In genomic region chrX:70434352-70434866, GRCh38 we compare ENCODE assay signal across 8 cellular contexts. TPM values are rescaled to one million over a fixed set of nuclear protein-coding genes. Genes with fewer than 3 reads are reported as not detected.
DNase-seq lines count a peak whose midpoint lies in the region; ATAC-seq and TF ChIP-seq lines count a peak whose summit lies in the region.

No MANE protein-coding gene starts in this region.

- no peaks in the 10 kb centered on the region for H3K79me2 ChIP-seq in GM23338 (replicated peaks; ENCODE audit: insufficient read depth)
- no peaks in the 10 kb centered on the region for H3K79me2 ChIP-seq in Loucy (ENCODE audit: insufficient read depth, low read length)
- no peaks in the 10 kb centered on the region for H3K79me2 ChIP-seq in neural progenitor cell (ENCODE audit: low read depth)

- no peaks in the 10 kb centered on the region for H3F3A ChIP-seq in GM23338 (replicated peaks; ENCODE audit: low read depth)
- no peaks in the 10 kb centered on the region for H3F3A ChIP-seq in Loucy (ENCODE audit: low read depth)
- no peaks in the 10 kb centered on the region for H3F3A ChIP-seq in neural progenitor cell (ENCODE audit: low read depth)

- no peaks in the 10 kb centered on the region for H3K9me3 Mint-ChIP-seq in GM23338
- H3K9me3 Mint-ChIP-seq in neural progenitor cell: peaks cover 8% of the 10 kb centered on the region

- H3K4me1 Mint-ChIP-seq in GM23338 (peaks cover 20% of the 10 kb centered on the region), neural progenitor cell (peaks cover 14% of the 10 kb centered on the region)

- H3K9ac ChIP-seq in Loucy (ENCODE audit: low read depth, low read length, poor library complexity, severe bottlenecking) (peak overlapping the region; percentile 81), neural progenitor cell (no peak overlapping the region)

- H3K27ac ChIP-seq in GM23338 (ENCODE audit: low read depth) (peak overlapping the region; percentile 81), RWPE1 (peak overlapping the region; percentile 73), neural progenitor cell (no peak overlapping the region), testis (peak overlapping the region; percentile 63 to 77)

- H3K36me3 ChIP-seq in GM23338 (ENCODE audit: insufficient read depth) (no peaks in the 10 kb centered on the region), Loucy (ENCODE audit: insufficient read depth, low read length) (no peaks in the 10 kb centered on the region), neural progenitor cell (no peaks in the 10 kb centered on the region), testis (ENCODE audit: low read depth, missing control alignments) (no peaks in the 10 kb centered on the region)

- POLR2A ChIA-PET in RWPE1 (lab: Yijun Ruan, JAX; ENCODE audit: low non-redundant PET): no interaction called here

- H3K4me2 ChIP-seq in GM23338 (peak overlapping the region; percentile 83), Loucy (ENCODE audit: low read depth, low read length, poor library complexity, severe bottlenecking) (peak overlapping the region; percentile 80), neural progenitor cell (peak overlapping the region; percentile 74)

- H3K36me3 Mint-ChIP-seq in GM23338 (ENCODE audit: low read depth): peaks cover 20% of the 10 kb centered on the region
- peaks cover 7% of the 10 kb centered on the region for H3K36me3 Mint-ChIP-seq in neural progenitor cell

- peak overlapping the region; percentile 90 for H3K4me3 Mint-ChIP-seq in GM23338
- peak overlapping the region; percentile 90 for H3K4me3 Mint-ChIP-seq in neural progenitor cell

- H3K9me2 ChIP-seq in GM23338 (ENCODE audit: insufficient read depth) (no peaks in the 10 kb centered on the region), Loucy (replicated peaks; ENCODE audit: low read depth, low read length) (no peaks in the 10 kb centered on the region)

- intact Hi-C loops in testis (cut with DNase I; ENCODE audit: low total_unique reads): no loop called here

- H3K27me3 ChIP-seq in GM23338 (ENCODE audit: insufficient read depth): no peaks in the 10 kb centered on the region
- H3K27me3 ChIP-seq in Loucy (ENCODE audit: insufficient read depth, low read length, poor library complexity, severe bottlenecking): no peaks in the 10 kb centered on the region
- no peaks in the 10 kb centered on the region for H3K27me3 ChIP-seq in neural progenitor cell
- H3K27me3 ChIP-seq in testis: no peaks in the 10 kb centered on the region

- H4K20me1 ChIP-seq in GM23338 (replicated peaks; ENCODE audit: insufficient read depth) (no peaks in the 10 kb centered on the region), Loucy (ENCODE audit: insufficient read depth, low read length, poor library complexity, severe bottlenecking) (no peaks in the 10 kb centered on the region), neural progenitor cell (ENCODE audit: low read depth) (no peaks in the 10 kb centered on the region)

- H3K9me3 ChIP-seq in Loucy (ENCODE audit: insufficient read depth, low read depth, low read length): no peaks in the 10 kb centered on the region
- no peaks in the 10 kb centered on the region for H3K9me3 ChIP-seq in neural progenitor cell (ENCODE audit: low read depth)
- H3K9me3 ChIP-seq in testis: no peaks in the 10 kb centered on the region

- 0 to 2% methylated on average over 3 to 8 of the region's 45 CpGs for WGBS in testis, 2 donors

- peaks cover 4% of the 10 kb centered on the region for H3K27me3 Mint-ChIP-seq in GM23338 (ENCODE audit: insufficient read depth, low read depth, poor library complexity)
- H3K27me3 Mint-ChIP-seq in neural progenitor cell (ENCODE audit: insufficient read depth, low read depth): peaks cover 10% of the 10 kb centered on the region

- H3K27ac Mint-ChIP-seq in GM23338: peak overlapping the region; percentile 98
- H3K27ac Mint-ChIP-seq in neural progenitor cell: peak overlapping the region; percentile 66

- peak; percentile 83 for ATAC-seq in GM23338

- no peak for TF ChIP-seq POLR2A in testis (IDR thresholded peaks at IDR 0.05)

- TF ChIP-seq CTCF in GM23338 (conservative IDR thresholded peaks at IDR 0.05; ENCODE audit: low read depth in 2 of 2): no peak
- no peak for TF ChIP-seq CTCF in Loucy (conservative IDR thresholded peaks at IDR 0.05; ENCODE audit: low read length)
- TF ChIP-seq CTCF in RWPE1 (conservative IDR thresholded peaks at IDR 0.05; ENCODE audit: low read depth): no peak
- no peak for TF ChIP-seq CTCF in neural progenitor cell (IDR thresholded peaks at IDR 0.05)
- no peak for TF ChIP-seq CTCF in testis (IDR thresholded peaks at IDR 0.05)

- DNase-seq in DMS79 treated with DMSO at 0.1 percent for 48 hours (lab: John Stamatoyannopoulos, UW) (peak; percentile 72), GM23338 (ENCODE audit: low spot score) (peak; percentile 90), RWPE1 (ENCODE audit: low spot score) (peak; percentile 90), foreskin melanocyte (peak; percentile 55), neural progenitor cell (ENCODE audit: low spot score) (peak; percentile 92), testis (peak; percentile 92)
- peak; percentile 69 for DNase-seq in activated naive CD4-positive, alpha-beta T cell treated with Interleukin-2 at 50 U/mL for 16 hours

- H3K4me1 ChIP-seq in GM23338 (ENCODE audit: insufficient read depth) (no peaks in the 10 kb centered on the region; the same call in 1 of the 2 replicates), Loucy (ENCODE audit: insufficient read depth, low read length, poor library complexity, severe bottlenecking) (peaks cover 12% of the 10 kb centered on the region), neural progenitor cell (no peaks in the 10 kb centered on the region), testis (no peaks in the 10 kb centered on the region)

- H3K4me3 ChIP-seq in GM23338 (peak overlapping the region; percentile 81), Loucy (ENCODE audit: low read length, poor library complexity, severe bottlenecking) (peak overlapping the region; percentile 86), neural progenitor cell (peak overlapping the region; percentile 61), testis (peak overlapping the region; percentile 59 to 69)

- CTCF ChIA-PET in RWPE1 (lab: Yijun Ruan, JAX): interaction anchor here (0.6 to 1.3 kb wide), 5 partner anchors 18 to 224 kb away, joined by 3 to 6 read pairs (median 3); no protein-coding TSS in a partner anchor

- H2AFZ ChIP-seq in GM23338: peak overlapping the region; percentile 90
- H2AFZ ChIP-seq in Loucy (ENCODE audit: low read length): peak overlapping the region; percentile 97
- peak overlapping the region; percentile 85 for H2AFZ ChIP-seq in neural progenitor cell (replicated peaks)

TF ChIP-seq in GM23338, 12 proteins besides CTCF, POLR2A, EP300 and RAD21:
- TF ChIP-seq POLR2AphosphoS5 (IDR thresholded peaks at IDR 0.05; ENCODE audit: low read depth) (peak; percentile 72), CREB1 (CRISPR knock-in tag; IDR thresholded peaks at IDR 0.05; ENCODE audit: low read depth) (no peak), ETS1 (IDR thresholded peaks at IDR 0.05) (peak; percentile 37; the same call in 1 of the 2 replicates)
TF ChIP-seq in GM23338: peak in this region for 2.

RNA-seq across cellular contexts. Expression of gene DLG3, which starts 10.2 kb away (rescaled TPM):
- total RNA-seq in GM23338 (2014; rRNA removed; shearing (Covaris generic)): 54.2 and 61.8 TPM in 2 replicates
- polyA plus RNA-seq in GM23338 (2016; fragmentation: Nextera tagmentation; extraction: Ambion mirVana) (12.5 and 13.0 TPM in 2 replicates), testis (ENCODE audit: insufficient read depth, low read depth, low replicate concordance) (7.8 TPM)
- total RNA-seq in neural progenitor cell (ENCODE audit: low replicate concordance) (68.0 and 90.5 TPM in 2 replicates), testis (1 to 10 TPM; 5.6 to 7.1 TPM)

RNA-seq across cellular contexts. Expression of gene GDPD2, which starts 11.3 kb away (rescaled TPM):
- total RNA-seq in GM23338 (2014; rRNA removed; shearing (Covaris generic)): 10.3 and 11.3 TPM in 2 replicates
- 3.6 and 5.2 TPM in 2 replicates for polyA plus RNA-seq in GM23338 (2016; fragmentation: Nextera tagmentation; extraction: Ambion mirVana)
- total RNA-seq in neural progenitor cell (ENCODE audit: low replicate concordance): 1.3 and 3.7 TPM in 2 replicates
- not detected for total RNA-seq in testis
- polyA plus RNA-seq in testis (ENCODE audit: insufficient read depth, low read depth, low replicate concordance): not detected
